11 cellular contexts compared by ENCODE assay signal in the genomic region with DNA sequence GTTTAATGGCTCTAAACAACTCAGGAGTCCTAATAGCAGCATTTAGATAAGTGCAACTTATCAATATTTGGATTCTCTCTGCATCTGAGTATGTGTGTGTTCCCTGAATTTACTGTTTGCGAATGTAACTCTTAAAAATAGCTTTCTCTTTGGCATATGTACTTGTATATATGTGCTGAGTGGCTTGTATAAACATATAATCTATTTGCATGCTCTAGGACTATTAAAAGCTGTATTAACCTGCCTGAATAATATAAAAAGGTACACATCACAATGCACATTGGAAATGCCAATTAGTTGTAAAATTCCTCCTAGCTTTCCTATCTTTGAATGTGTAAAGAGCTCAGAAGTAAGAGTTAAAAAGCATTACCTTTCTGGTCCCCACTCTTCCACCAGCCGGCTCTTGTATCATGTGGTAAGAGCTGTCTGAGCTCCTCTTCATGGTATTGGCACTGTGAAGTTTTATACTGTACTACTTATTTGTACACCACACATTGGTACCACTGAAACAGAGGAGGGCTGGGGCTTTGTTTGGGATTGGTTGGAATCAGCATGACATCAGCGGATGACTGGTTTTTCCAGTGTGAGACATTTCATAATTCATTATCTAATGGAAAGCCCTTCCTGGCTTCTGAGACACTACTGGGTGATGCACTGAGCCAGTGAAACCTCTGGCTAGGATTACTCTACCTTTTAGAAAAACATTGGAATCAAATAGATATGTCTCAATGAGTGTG. TPM values are rescaled to one million over a fixed set of nuclear protein-coding genes. Genes with fewer than 3 reads are reported as not detected.
DNase-seq lines count a peak whose midpoint lies in the region; ATAC-seq and TF ChIP-seq lines count a peak whose summit lies in the region.
"Had no signal": no experiment of that assay in that cellular context is flagged by ENCODE, and none has a peak within 500 bp of the region (broad histone marks: within the 10 kb centered on the region; RNA-seq: fewer than 3 reads in every experiment).

Gene INHBA (minus strand): TSS at position 456 of the 737 bp plus-strand sequence. CDS start 2,716 bp downstream, outside the sequence.

- H3K27ac ChIP-seq in ascending aorta (peak within 1 kb of the TSS; percentile 83 to 88), left ventricle myocardium inferior (replicated peaks) (peak within 1 kb of the TSS; percentile 46), skin epidermis (peak within 1 kb of the TSS in 9 of 21 experiments; percentile 11 to 89 (median 74))

- no peak for ATAC-seq in GM19463 (IDR thresholded peaks at IDR 0.05; ENCODE audit: unreplicated experiment)
- no peak for ATAC-seq in stimulated activated naive CD8-positive, alpha-beta T cell treated with anti-CD3 and anti-CD28 coated beads, Interleukin-15, Interleukin-2, amounts not matched to agents 100 U/mL and 50 U/mL, for 24 hours

- H3K36me3 ChIP-seq in ascending aorta, result no peaks in the 10 kb centered on the region
- no peaks in the 10 kb centered on the region for H3K36me3 ChIP-seq in left ventricle myocardium inferior
- H3K36me3 ChIP-seq: esophagus squamous epithelium had no signal

- intact Hi-C loops in ascending aorta (cut with DNase I), result loop anchor here (5.0 to 10.0 kb wide), 4 partner anchors 786 to 1748 kb away; partner anchors contain the start of gene CDK13
- intact Hi-C loops in left ventricle myocardium inferior (cut with micrococcal nuclease), result no loop called here

- H3K4me1 ChIP-seq in ascending aorta, result peaks cover 0 to 22% of the 10 kb centered on the region in 2 donors
- H3K4me1 ChIP-seq in left ventricle myocardium inferior, result peaks cover 30% of the 10 kb centered on the region

- TF ChIP-seq CTCF in ascending aorta (IDR thresholded peaks at IDR 0.05), result no peak
- TF ChIP-seq CTCF in left ventricle myocardium inferior (IDR thresholded peaks at IDR 0.05; ENCODE audit: borderline replicate concordance), result no peak

- H3K27me3 ChIP-seq in ascending aorta, result no peaks in the 10 kb centered on the region
- peaks cover 67% of the 10 kb centered on the region for H3K27me3 ChIP-seq in left ventricle myocardium inferior (ENCODE audit: low read depth)

- H3K4me3 ChIP-seq in ascending aorta, result peak within 1 kb of the TSS in 1 of 2 donors; percentile 82
- H3K4me3 ChIP-seq in left ventricle myocardium inferior, result peak within 1 kb of the TSS; percentile 61
- peak within 1 kb of the TSS in 4 of 7 experiments; percentile 2 to 32 (median 25) for H3K4me3 ChIP-seq in skin epidermis

- no peaks in the 10 kb centered on the region for H3K9me3 ChIP-seq in ascending aorta
- H3K9me3 ChIP-seq in left ventricle myocardium inferior (replicated peaks), result no peaks in the 10 kb centered on the region
- H3K9me3 ChIP-seq: esophagus squamous epithelium had no signal

- peak; percentile 54 for DNase-seq in HK-2 (ENCODE audit: unreplicated experiment)
- peak in 1 of 2 donors; percentile 81 for DNase-seq in ascending aorta (ENCODE audit: low spot score in 2 of 2)
- DNase-seq in left ventricle myocardium inferior, result no peak
- DNase-seq in NCI-H2196 treated with DMSO at 0.1 percent for 48 hours (lab: John Stamatoyannopoulos, UW; ENCODE audit: unreplicated experiment), result no peak
- DNase-seq in UCSD-AML1 (lab: John Stamatoyannopoulos, UW; ENCODE audit: unreplicated experiment), result no peak
- no peak for DNase-seq in stimulated activated naive CD8-positive, alpha-beta T cell treated with anti-CD3 and anti-CD28 coated beads, Interleukin-15, Interleukin-2, amounts not matched to agents 100 U/mL and 50 U/mL, for 24 hours
- DNase-seq: esophagus squamous epithelium; posterior cingulate gyrus; stimulated activated naive CD4-positive, alpha-beta T cell had no signal

RNA-seq across cellular contexts. Expression of gene INHBA, which starts in this region (rescaled TPM):
- total RNA-seq in ascending aorta, result 41.5 TPM
- total RNA-seq in left ventricle myocardium inferior, result 8.6 TPM
